8 cellular contexts compared by ENCODE assay signal in the genomic region with DNA sequence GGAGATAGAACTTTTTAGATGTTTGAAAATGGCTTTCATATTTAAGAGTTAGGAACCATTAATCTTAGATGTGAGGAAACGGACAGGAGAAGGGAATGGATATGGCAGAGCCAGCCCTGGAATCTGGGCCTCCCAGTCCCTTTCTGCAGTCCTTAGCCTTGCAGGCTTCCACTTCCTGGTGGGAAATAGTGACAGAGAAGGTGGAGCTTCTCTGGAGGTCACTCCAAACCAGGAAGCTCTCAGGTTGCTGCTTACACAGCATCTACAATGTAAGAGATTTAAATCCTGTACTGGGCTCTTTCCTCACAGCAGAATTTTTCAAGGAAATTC. TPM values are rescaled to one million over a fixed set of nuclear protein-coding genes. Genes with fewer than 3 reads are reported as not detected.
A peak's percentile ranks its signal among the peaks of the same experiment; 100 is the strongest.
DNase-seq lines count a peak whose midpoint lies in the region; ATAC-seq, FAIRE-seq and TF ChIP-seq lines count a peak whose summit lies in the region.

No MANE protein-coding gene starts in this region.

- H3K79me2 ChIP-seq in PC-3 (ENCODE audit: low read length) (peaks cover 43% of the 10 kb centered on the region), fibroblast of lung (ENCODE audit: control insufficient read depth, insufficient read depth, low read length) (peaks cover 36% of the 10 kb centered on the region)

- H2AFZ ChIP-seq in PC-3 (ENCODE audit: low read length) (no peak overlapping the region), fibroblast of lung (ENCODE audit: low read length) (no peak overlapping the region)

- H3K4me1 ChIP-seq in PC-3 (ENCODE audit: insufficient read depth, low read length), result peaks cover 33% of the 10 kb centered on the region
- H3K4me1 ChIP-seq in fibroblast of lung (ENCODE audit: control insufficient read depth, extremely low read depth, insufficient read depth, low read length), result peaks cover 5% of the 10 kb centered on the region

- H3K9ac ChIP-seq in PC-3 (ENCODE audit: low read length), result peak overlapping the region; percentile 97
- H3K9ac ChIP-seq in fibroblast of lung (ENCODE audit: insufficient read depth, low read length), result no peak overlapping the region

- intact Hi-C loops in PC-3 (cut with micrococcal nuclease), result loop anchor here (2.0 kb wide), 1 partner anchor 65 kb away; no protein-coding TSS in a partner anchor

- BruUV-seq in PC-3 (replicated peaks; lab: Mats Ljungman, UMichigan), result no TSS peak

- peak overlapping the region; percentile 91 for H3K4me2 ChIP-seq in PC-3 (ENCODE audit: low read length)
- H3K4me2 ChIP-seq in fibroblast of lung (ENCODE audit: extremely low read depth, insufficient read depth, low read length), result peak overlapping the region; percentile 96

- H3K4me3 Mint-ChIP-seq in activated T-cell treated with anti-CD3 and anti-CD28 coated beads, Interleukin-2, amount 50 U/mL, for 24 hours, result peak overlapping the region; percentile 96
- peak overlapping the region; percentile 82 to 92 for H3K4me3 Mint-ChIP-seq in stimulated activated naive B cell treated with anti-CD40 and anti-IgM and Interleukin-4, amounts not matched to agents 10 μg/mL and 1 μg/mL and 100 μg/mL, for 72 hours

- peaks cover 24% of the 10 kb centered on the region for H4K20me1 ChIP-seq in PC-3 (ENCODE audit: low read length)
- peaks cover 2% of the 10 kb centered on the region for H4K20me1 ChIP-seq in fibroblast of lung (ENCODE audit: control insufficient read depth, extremely low read depth, insufficient read depth, low read length)

- H3K4me3 ChIP-seq in PC-3 (ENCODE audit: low read length) (peak overlapping the region; percentile 77), fibroblast of lung (replicated peaks in 1 of 4; ENCODE audit: control extremely low read depth in 1 of 4, insufficient read depth in 1 of 4, low read depth in 3 of 4, low read length in 4 of 4) (peak overlapping the region; percentile 68 to 95 (median 88))

- DNase-seq in activated T-cell treated with anti-CD3 and anti-CD28 coated beads, Interleukin-2, amount 50 U/mL, for 24 hours, result no peak
- DNase-seq in activated T-cell treated with anti-CD3 and anti-CD28 coated beads for 4 hours (no peak), PC-3 (no peak), fibroblast of lung (ENCODE audit: low read depth in 2 of 2) (no peak), LoVo (ENCODE audit: low spot score) (no peak), NK-92 (lab: John Stamatoyannopoulos, UW; ENCODE audit: unreplicated experiment) (no peak), urothelium cell line (ENCODE audit: low spot score) (no peak)
- DNase-seq in stimulated activated naive B cell treated with anti-CD40 and anti-IgM and Interleukin-4, amounts not matched to agents 10 μg/mL and 1 μg/mL and 100 μg/mL, for 72 hours, result no peak

- H3K27ac ChIP-seq in PC-3 (ENCODE audit: low read length) (peak overlapping the region; percentile 90), fibroblast of lung (ENCODE audit: insufficient read depth, low read length) (peak overlapping the region; percentile 90)

- peak; percentile 1; the same call in 1 of the 2 replicates for ATAC-seq in PC-3
- peak in 1 of 2 donors; percentile 3 for ATAC-seq in stimulated activated naive B cell treated with anti-CD40 and anti-IgM and Interleukin-4, amounts not matched to agents 10 μg/mL and 1 μg/mL and 100 μg/mL, for 72 hours (replicated peaks)

- CTCF ChIA-PET in PC-3 (lab: Charles Lee), result interaction anchor here (0.9 to 1.7 kb wide), 3 partner anchors 13 to 33 kb away, joined by 3 to 6 read pairs (median 5); no protein-coding TSS in a partner anchor

- H3K27ac Mint-ChIP-seq in activated T-cell treated with anti-CD3 and anti-CD28 coated beads, Interleukin-2, amount 50 U/mL, for 24 hours, result peak overlapping the region; percentile 97
- H3K27ac Mint-ChIP-seq in stimulated activated naive B cell treated with anti-CD40 and anti-IgM and Interleukin-4, amounts not matched to agents 10 μg/mL and 1 μg/mL and 100 μg/mL, for 72 hours, result no peak overlapping the region

- H3K9me3 Mint-ChIP-seq in activated T-cell treated with anti-CD3 and anti-CD28 coated beads, Interleukin-2, amount 50 U/mL, for 24 hours, result peaks cover 3% of the 10 kb centered on the region
- no peaks in the 10 kb centered on the region for H3K9me3 Mint-ChIP-seq in stimulated activated naive B cell treated with anti-CD40 and anti-IgM and Interleukin-4, amounts not matched to agents 10 μg/mL and 1 μg/mL and 100 μg/mL, for 72 hours

- FAIRE-seq in urothelium cell line (lab: Jason Lieb, UNC), result no peak

- peaks cover 53% of the 10 kb centered on the region for H3K4me1 Mint-ChIP-seq in activated T-cell treated with anti-CD3 and anti-CD28 coated beads, Interleukin-2, amount 50 U/mL, for 24 hours (ENCODE audit: low read depth)
- H3K4me1 Mint-ChIP-seq in stimulated activated naive B cell treated with anti-CD40 and anti-IgM and Interleukin-4, amounts not matched to agents 10 μg/mL and 1 μg/mL and 100 μg/mL, for 72 hours, result peaks cover 16 to 35% of the 10 kb centered on the region in 2 donors

- H3F3A ChIP-seq in PC-3 (ENCODE audit: low read length, unreplicated experiment), result peaks cover 6% of the 10 kb centered on the region

- H3K27me3 ChIP-seq in PC-3 (ENCODE audit: low read length) (no peaks in the 10 kb centered on the region), fibroblast of lung (ENCODE audit: control insufficient read depth, insufficient read depth, low read length) (no peaks in the 10 kb centered on the region)

- H3K9me3 ChIP-seq in PC-3 (ENCODE audit: low read length) (no peaks in the 10 kb centered on the region), fibroblast of lung (ENCODE audit: control insufficient read depth, insufficient read depth, low read depth, low read length) (no peaks in the 10 kb centered on the region)

- H3K36me3 Mint-ChIP-seq in activated T-cell treated with anti-CD3 and anti-CD28 coated beads, Interleukin-2, amount 50 U/mL, for 24 hours (ENCODE audit: low read depth), result peaks cover 69% of the 10 kb centered on the region
- H3K36me3 Mint-ChIP-seq in stimulated activated naive B cell treated with anti-CD40 and anti-IgM and Interleukin-4, amounts not matched to agents 10 μg/mL and 1 μg/mL and 100 μg/mL, for 72 hours, result peaks cover 13 to 19% of the 10 kb centered on the region in 2 donors

- H3K36me3 ChIP-seq in PC-3 (ENCODE audit: low read depth, low read length) (peaks cover 34% of the 10 kb centered on the region), fibroblast of lung (ENCODE audit: control insufficient read depth, insufficient read depth, low read length) (peaks cover 9% of the 10 kb centered on the region)

- no peaks in the 10 kb centered on the region for H3K9me2 ChIP-seq in PC-3 (replicated peaks; ENCODE audit: low read length)

- TF ChIP-seq CTCF in PC-3 (conservative IDR thresholded peaks at IDR 0.05; ENCODE audit: low read depth, low read length) (no peak), fibroblast of lung (conservative IDR thresholded peaks at IDR 0.05 in 1 of 2, IDR thresholded peaks at IDR 0.05 in 1 of 2; ENCODE audit: low read depth in 1 of 2, low read length in 2 of 2) (no peak)

- POLR2A ChIA-PET in PC-3 (lab: Charles Lee; ENCODE audit: unreplicated experiment), result interaction anchor here (0.7 kb wide), 1 partner anchor 13 kb away, joined by 3 read pairs; no protein-coding TSS in a partner anchor

- no peaks in the 10 kb centered on the region for H3K27me3 Mint-ChIP-seq in activated T-cell treated with anti-CD3 and anti-CD28 coated beads, Interleukin-2, amount 50 U/mL, for 24 hours
- H3K27me3 Mint-ChIP-seq in stimulated activated naive B cell treated with anti-CD40 and anti-IgM and Interleukin-4, amounts not matched to agents 10 μg/mL and 1 μg/mL and 100 μg/mL, for 72 hours, result no peaks in the 10 kb centered on the region

RNA-seq across cellular contexts. Expression of a gene that starts 2.5 kb away (rescaled TPM):
- total RNA-seq in PC-3 (2014; rRNA removed), result 443 and 541 TPM in 2 replicates
- total RNA-seq in fibroblast of lung, result 21.3 and 55.8 TPM in 2 replicates
- polyA plus RNA-seq in fibroblast of lung, result 1,144 and 1,638 TPM in 2 replicates
- 1,472 and 1,736 TPM in 2 replicates for polyA plus RNA-seq in fibroblast of lung (2012)
- polyA minus RNA-seq in fibroblast of lung (ENCODE audit: low replicate concordance), result 1,039 and 1,175 TPM in 2 replicates

RNA-seq across cellular contexts. Expression of a gene that starts 40.6 kb away (rescaled TPM):
- total RNA-seq in PC-3 (2014; rRNA removed), result 349 and 400 TPM in 2 replicates
- 136 and 141 TPM in 2 replicates for total RNA-seq in fibroblast of lung
- 599 and 750 TPM in 2 replicates for polyA plus RNA-seq in fibroblast of lung
- 1,283 and 1,489 TPM in 2 replicates for polyA plus RNA-seq in fibroblast of lung (2012)
- 47.8 and 52.6 TPM in 2 replicates for polyA minus RNA-seq in fibroblast of lung (ENCODE audit: low replicate concordance)

RNA-seq across cellular contexts. Expression of a gene that starts 54.6 kb away (rescaled TPM):
- total RNA-seq in PC-3 (2014; rRNA removed) (not detected in 2 replicates), fibroblast of lung (not detected in 2 replicates)
- polyA plus RNA-seq in fibroblast of lung, result not detected in 2 replicates
- not detected in 2 replicates for polyA plus RNA-seq in fibroblast of lung (2012)
- polyA minus RNA-seq in fibroblast of lung (ENCODE audit: low replicate concordance), result not detected in 2 replicates
